21 cellular contexts compared by ENCODE assay signal in genomic region chr20:10059006-10059405, GRCh38.
"Had no signal": no experiment of that assay in that cellular context is flagged by ENCODE, and none has a peak within 500 bp of the region (broad histone marks: within the 10 kb centered on the region; RNA-seq: fewer than 3 reads in every experiment).

No MANE protein-coding gene starts in this region.

- H3K9ac ChIP-seq: KMS-11 had no signal

- ATAC-seq: activated CD4-positive, CD25-positive, alpha-beta regulatory T cell treated with anti-CD3 and anti-CD28 coated beads, Interleukin-2, amount 50 U/mL, for 24 hours; activated CD8-positive, alpha-beta T cell treated with anti-CD3 and anti-CD28 coated beads, Interleukin-2, amount 10 ng/mL, durations not matched to agents 7 days and 5 days; PC-3 had no signal

- H3K36me3 ChIP-seq: adrenal gland had no signal

- DNase-seq: activated CD4-positive, alpha-beta T cell treated with anti-CD3 and anti-CD28 coated beads for 4 hours; activated CD4-positive, alpha-beta T cell treated with anti-CD3 and anti-CD28 coated beads, Interleukin-2, amount 50 U/mL, for 4 hours; activated CD8-positive, alpha-beta memory T cell treated with anti-CD3 and anti-CD28 coated beads, Interleukin-2, amount 50 U/mL, for 48 hours; activated CD8-positive, alpha-beta T cell treated with anti-CD3 and anti-CD28 coated beads, Interleukin-2, amount 10 ng/mL, durations not matched to agents 7 days and 5 days; activated naive CD4-positive, alpha-beta T cell treated with anti-CD3 and anti-CD28 coated beads, Interleukin-2, amount 50 U/mL, for 16 hours; activated naive CD8-positive, alpha-beta T cell treated with anti-CD3 and anti-CD28 coated beads, Interleukin-2, amount 10 ng/mL, durations not matched to agents 7 days and 5 days; activated T-cell treated with anti-CD3 and anti-CD28 coated beads, Interleukin-2, amount 50 U/mL, for 1 hour; adrenal gland; anterior cingulate cortex; caudate nucleus; MM.1S; NCI-H1105 treated with DMSO at 0.1 percent for 48 hours; NCI-H1694; NCI-H2029; NCI-H2107; NCI-H226; NCI-H82; PC-3; SHP77 treated with DMSO at 0.1 percent for 48 hours had no signal

- H3K9me3 ChIP-seq: adrenal gland had no signal

- H3K4me3 ChIP-seq: adrenal gland had no signal

- H3K27ac ChIP-seq: adrenal gland, KMS-11 had no signal

- H3K4me1 ChIP-seq: adrenal gland had no signal

- H3K27me3 ChIP-seq: adrenal gland had no signal

- H3K4me2 ChIP-seq: KMS-11 had no signal
